Comparison of ENCODE assay signal across 33 cellular contexts in genomic region chr12:18799140-18799446, GRCh38.
A peak's percentile ranks its signal among the peaks of the same experiment; 100 is the strongest.
DNase-seq lines count a peak whose midpoint lies in the region; ATAC-seq, FAIRE-seq and TF ChIP-seq lines count a peak whose summit lies in the region.
"Had no signal": no experiment of that assay in that cellular context is flagged by ENCODE, and none has a peak within 500 bp of the region (broad histone marks: within the 10 kb centered on the region; RNA-seq: fewer than 3 reads in every experiment).

No MANE protein-coding gene starts in this region.

- intact Hi-C loops in kidney (cut with DNase I) = no loop called here
- intact Hi-C loops in vagina (cut with DNase I) = no loop called here

- no peak for FAIRE-seq in kidney (lab: Jason Lieb, UNC)
- FAIRE-seq: colon, GM12878, small intestine had no signal

- H3K36me3 ChIP-seq in kidney (ENCODE audit: control insufficient read depth in 1 of 2, insufficient read depth in 2 of 2, low read length in 2 of 2) (no peaks in the 10 kb centered on the region), vagina (no peaks in the 10 kb centered on the region)
- H3K36me3 ChIP-seq: cardiac muscle cell, heart left ventricle, ovary had no signal

- no peaks in the 10 kb centered on the region for H3K9me3 Mint-ChIP-seq in activated naive CD8-positive, alpha-beta T cell treated with anti-CD3 and anti-CD28 coated beads for 36 hours
- H3K9me3 Mint-ChIP-seq in activated naive CD8-positive, alpha-beta T cell treated with anti-CD3 and anti-CD28 coated beads, Interleukin-2, amount 50 U/mL, for 24 hours = no peaks in the 10 kb centered on the region
- H3K9me3 Mint-ChIP-seq: activated CD8-positive, alpha-beta T cell treated with anti-CD3 and anti-CD28 coated beads for 36 hours; nephron progenitor cell; stimulated activated naive B cell treated with anti-CD40 and anti-IgM and Interleukin-4, amounts not matched to agents 10 μg/mL and 1 μg/mL and 100 μg/mL, for 72 hours had no signal

- H3K27me3 Mint-ChIP-seq in activated naive CD8-positive, alpha-beta T cell treated with anti-CD3 and anti-CD28 coated beads for 36 hours = no peaks in the 10 kb centered on the region
- H3K27me3 Mint-ChIP-seq in activated naive CD8-positive, alpha-beta T cell treated with anti-CD3 and anti-CD28 coated beads, Interleukin-2, amount 50 U/mL, for 24 hours = no peaks in the 10 kb centered on the region
- H3K27me3 Mint-ChIP-seq: activated CD4-positive, alpha-beta T cell treated with anti-CD3 and anti-CD28 coated beads for 36 hours; activated CD8-positive, alpha-beta T cell treated with anti-CD3 and anti-CD28 coated beads for 36 hours; activated naive CD4-positive, alpha-beta T cell treated with anti-CD3 and anti-CD28 coated beads, Interleukin-2, amount 10 ng/mL, durations not matched to agents 7 days and 5 days; CD4-positive, CD25-positive, alpha-beta regulatory T cell; stimulated activated naive B cell treated with anti-CD40 and anti-IgM and Interleukin-4, amounts not matched to agents 10 μg/mL and 1 μg/mL and 100 μg/mL, for 72 hours had no signal

- TF ChIP-seq CTCF in kidney (IDR thresholded peaks at IDR 0.05; ENCODE audit: borderline replicate concordance, extremely low read depth, insufficient read depth) (no peak), vagina (IDR thresholded peaks at IDR 0.05) (no peak)

- TF ChIP-seq POLR2A in vagina (IDR thresholded peaks at IDR 0.05) = no peak

- H3K9me3 ChIP-seq in kidney (ENCODE audit: control insufficient read depth in 1 of 2, low read length in 2 of 2) = no peaks in the 10 kb centered on the region
- no peaks in the 10 kb centered on the region for H3K9me3 ChIP-seq in vagina
- H3K9me3 ChIP-seq: heart left ventricle, ovary had no signal

- ATAC-seq in activated naive CD8-positive, alpha-beta T cell treated with anti-CD3 and anti-CD28 coated beads, Interleukin-2, amount 50 U/mL, for 24 hours = no peak
- ATAC-seq in GM21825 (IDR thresholded peaks at IDR 0.05; ENCODE audit: unreplicated experiment) = no peak
- ATAC-seq: activated CD4-positive, alpha-beta T cell treated with anti-CD3 and anti-CD28 coated beads for 36 hours; activated CD8-positive, alpha-beta T cell treated with anti-CD3 and anti-CD28 coated beads for 36 hours; GM12878; stimulated activated naive B cell treated with anti-CD40 and anti-IgM and Interleukin-4, amounts not matched to agents 10 μg/mL and 1 μg/mL and 100 μg/mL, for 72 hours had no signal

- peak overlapping the region; percentile 8 for H3K27ac Mint-ChIP-seq in activated naive CD8-positive, alpha-beta T cell treated with anti-CD3 and anti-CD28 coated beads for 36 hours
- H3K27ac Mint-ChIP-seq in activated naive CD8-positive, alpha-beta T cell treated with anti-CD3 and anti-CD28 coated beads, Interleukin-2, amount 50 U/mL, for 24 hours = no peak overlapping the region
- H3K27ac Mint-ChIP-seq: activated CD4-positive, alpha-beta T cell treated with anti-CD3 and anti-CD28 coated beads for 36 hours; activated CD8-positive, alpha-beta T cell treated with anti-CD3 and anti-CD28 coated beads for 36 hours; activated naive CD4-positive, alpha-beta T cell treated with anti-CD3 and anti-CD28 coated beads, Interleukin-2, amount 10 ng/mL, durations not matched to agents 7 days and 5 days; CD4-positive, CD25-positive, alpha-beta regulatory T cell; nephron progenitor cell; stimulated activated naive B cell treated with anti-CD40 and anti-IgM and Interleukin-4, amounts not matched to agents 10 μg/mL and 1 μg/mL and 100 μg/mL, for 72 hours had no signal

- H3K4me3 ChIP-seq in kidney (ENCODE audit: low read length in 2 of 2) (peak overlapping the region; percentile 5 to 71), vagina (no peak overlapping the region)
- H3K4me3 ChIP-seq: cardiac muscle cell, GM12878, heart left ventricle, ovary, PC-9 had no signal

- H3K4me1 ChIP-seq in kidney (ENCODE audit: control insufficient read depth in 1 of 2, insufficient read depth in 1 of 2, low read depth in 1 of 2, low read length in 2 of 2) (peaks cover 0 to 3% of the 10 kb centered on the region in 2 donors), vagina (no peaks in the 10 kb centered on the region)

- no peak overlapping the region for H3K9ac ChIP-seq in kidney (ENCODE audit: low read length in 2 of 2)

- DNase-seq in activated naive CD8-positive, alpha-beta T cell treated with anti-CD3 and anti-CD28 coated beads for 36 hours = no peak
- no peak for DNase-seq in activated naive CD8-positive, alpha-beta T cell treated with anti-CD3 and anti-CD28 coated beads, Interleukin-2, amount 50 U/mL, for 24 hours
- peak; percentile 50 for DNase-seq in amniotic epithelial cell (ENCODE audit: low read depth)
- DNase-seq in kidney = no peak
- DNase-seq in vagina (ENCODE audit: extremely low spot score in 2 of 2) = no peak
- DNase-seq in activated T-cell treated with anti-CD3 and anti-CD28 coated beads, Interleukin-2, amount 50 U/mL, for 48 hours = no peak
- no peak for DNase-seq in NCI-H2081 treated with DMSO at 0.1 percent for 48 hours (lab: John Stamatoyannopoulos, UW)
- DNase-seq: 8988T; activated CD4-positive, alpha-beta T cell treated with anti-CD3 and anti-CD28 coated beads for 36 hours; activated CD8-positive, alpha-beta memory T cell treated with anti-CD3 and anti-CD28 coated beads, Interleukin-2, amount 50 U/mL, for 48 hours; activated CD8-positive, alpha-beta T cell treated with anti-CD3 and anti-CD28 coated beads for 36 hours; activated naive CD4-positive, alpha-beta T cell treated with anti-CD3 and anti-CD28 coated beads, Interleukin-2, amount 10 ng/mL, durations not matched to agents 7 days and 5 days; CD4-positive, CD25-positive, alpha-beta regulatory T cell; effector CD4-positive, alpha-beta T cell; heart left ventricle; MM.1S; NCI-H1930; nephron progenitor cell; NK-92 treated with Interleukin-12 subunit alpha and Interleukin-12 subunit beta, amount 100 ng/mL, for 24 hours; ovary; PC-9; SHP77; small intestine; stimulated activated naive B cell treated with anti-CD40 and anti-IgM and Interleukin-4, amounts not matched to agents 10 μg/mL and 1 μg/mL and 100 μg/mL, for 72 hours; substantia nigra; SW 1271; T-helper 9 cell had no signal

- no peaks in the 10 kb centered on the region for H3K27me3 ChIP-seq in vagina
- H3K27me3 ChIP-seq: cardiac muscle cell, heart left ventricle, ovary had no signal

- no peaks in the 10 kb centered on the region for H3K36me3 Mint-ChIP-seq in activated naive CD8-positive, alpha-beta T cell treated with anti-CD3 and anti-CD28 coated beads for 36 hours
- H3K36me3 Mint-ChIP-seq in activated naive CD8-positive, alpha-beta T cell treated with anti-CD3 and anti-CD28 coated beads, Interleukin-2, amount 50 U/mL, for 24 hours (ENCODE audit: low read depth) = no peaks in the 10 kb centered on the region
- H3K36me3 Mint-ChIP-seq: activated naive CD4-positive, alpha-beta T cell treated with anti-CD3 and anti-CD28 coated beads, Interleukin-2, amount 10 ng/mL, durations not matched to agents 7 days and 5 days; CD4-positive, CD25-positive, alpha-beta regulatory T cell; stimulated activated naive B cell treated with anti-CD40 and anti-IgM and Interleukin-4, amounts not matched to agents 10 μg/mL and 1 μg/mL and 100 μg/mL, for 72 hours had no signal

- H3K27ac ChIP-seq in kidney (ENCODE audit: low read depth in 2 of 2, low read length in 2 of 2) (peak overlapping the region in 1 of 2 donors; percentile 1), vagina (peak overlapping the region; percentile 10)
- H3K27ac ChIP-seq: cardiac muscle cell, HL-60, ovary, PC-9, VCaP had no signal

- H3K4me1 Mint-ChIP-seq in activated naive CD8-positive, alpha-beta T cell treated with anti-CD3 and anti-CD28 coated beads for 36 hours = no peaks in the 10 kb centered on the region
- no peaks in the 10 kb centered on the region for H3K4me1 Mint-ChIP-seq in activated naive CD8-positive, alpha-beta T cell treated with anti-CD3 and anti-CD28 coated beads, Interleukin-2, amount 50 U/mL, for 24 hours
- H3K4me1 Mint-ChIP-seq: activated CD4-positive, alpha-beta T cell treated with anti-CD3 and anti-CD28 coated beads for 36 hours; activated naive CD4-positive, alpha-beta T cell treated with anti-CD3 and anti-CD28 coated beads, Interleukin-2, amount 10 ng/mL, durations not matched to agents 7 days and 5 days; CD4-positive, CD25-positive, alpha-beta regulatory T cell; nephron progenitor cell; stimulated activated naive B cell treated with anti-CD40 and anti-IgM and Interleukin-4, amounts not matched to agents 10 μg/mL and 1 μg/mL and 100 μg/mL, for 72 hours had no signal

- H3K4me3 Mint-ChIP-seq in activated naive CD8-positive, alpha-beta T cell treated with anti-CD3 and anti-CD28 coated beads for 36 hours = no peak overlapping the region
- no peak overlapping the region for H3K4me3 Mint-ChIP-seq in activated naive CD8-positive, alpha-beta T cell treated with anti-CD3 and anti-CD28 coated beads, Interleukin-2, amount 50 U/mL, for 24 hours
- H3K4me3 Mint-ChIP-seq: activated CD4-positive, alpha-beta T cell treated with anti-CD3 and anti-CD28 coated beads for 36 hours; activated CD8-positive, alpha-beta T cell treated with anti-CD3 and anti-CD28 coated beads for 36 hours; activated naive CD4-positive, alpha-beta T cell treated with anti-CD3 and anti-CD28 coated beads, Interleukin-2, amount 10 ng/mL, durations not matched to agents 7 days and 5 days; CD4-positive, CD25-positive, alpha-beta regulatory T cell; nephron progenitor cell; stimulated activated naive B cell treated with anti-CD40 and anti-IgM and Interleukin-4, amounts not matched to agents 10 μg/mL and 1 μg/mL and 100 μg/mL, for 72 hours had no signal

Comparison
In these comparisons a context has a peak if more than half of its experiments do, and no peak if none do; other contexts are left out.
1. H3K4me3 ChIP-seq: peak in kidney (2 of 2); none in vagina (0 of 2).